Comparison of ENCODE assay signal across 9 cellular contexts in the genomic region with DNA sequence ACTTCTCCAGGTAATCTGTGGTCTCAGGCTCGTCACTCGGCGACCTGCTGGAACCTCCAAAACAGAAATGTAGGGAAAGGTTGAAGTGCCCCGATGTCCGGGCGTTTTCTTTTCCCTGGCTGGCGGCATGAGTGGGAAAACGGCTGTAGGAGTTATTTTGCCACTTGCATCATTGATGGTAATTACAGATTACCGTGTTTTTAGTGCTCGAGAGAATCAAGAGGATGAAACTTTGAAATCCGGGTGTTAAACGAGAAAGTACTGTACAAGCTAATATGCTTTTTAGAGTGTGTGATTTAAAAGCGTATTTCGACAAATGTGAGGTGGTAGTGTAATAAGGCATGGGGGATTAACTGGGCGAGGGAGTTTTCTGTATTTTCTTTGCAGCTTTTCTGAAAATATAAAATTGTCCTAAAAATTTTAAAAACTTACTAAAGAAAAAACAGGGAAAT. TPM values are rescaled to one million over a fixed set of nuclear protein-coding genes. Genes with fewer than 3 reads are reported as not detected.
A peak's percentile ranks its signal among the peaks of the same experiment; 100 is the strongest.
DNase-seq lines count a peak whose midpoint lies in the region; ATAC-seq and TF ChIP-seq lines count a peak whose summit lies in the region.
"Had no signal": no experiment of that assay in that cellular context is flagged by ENCODE, and none has a peak within 500 bp of the region (broad histone marks: within the 10 kb centered on the region; RNA-seq: fewer than 3 reads in every experiment).

No MANE protein-coding gene starts in this region.

- peaks cover 0 to 15% (median 3%) of the 10 kb centered on the region in 12 donors for H3K4me1 ChIP-seq in heart left ventricle
- H3K4me1 ChIP-seq in body of pancreas, result peaks cover 24% of the 10 kb centered on the region
- H3K4me1 ChIP-seq in upper lobe of right lung, result peaks cover 4% of the 10 kb centered on the region

- WGBS in heart left ventricle, 4 donors, result 27 to 32% (median 29%) methylated on average over 15 of the region's 15 CpGs
- WGBS in body of pancreas, 2 donors, result 19 to 28% methylated on average over 12 to 15 of the region's 15 CpGs

- H3K36me3 ChIP-seq in heart left ventricle (no peaks in the 10 kb centered on the region), body of pancreas (replicated peaks in 1 of 2; ENCODE audit: insufficient read depth in 1 of 2, low read depth in 2 of 2) (no peaks in the 10 kb centered on the region), upper lobe of right lung (no peaks in the 10 kb centered on the region)

- H3K4me3 ChIP-seq in heart left ventricle (peak overlapping the region; percentile 60 to 97 (median 78)), body of pancreas (peak overlapping the region; percentile 28 to 80), upper lobe of right lung (peak overlapping the region; percentile 66)

- TF ChIP-seq POLR2A in heart left ventricle (IDR thresholded peaks at IDR 0.05) (no peak), body of pancreas (IDR thresholded peaks at IDR 0.05) (no peak)

- ATAC-seq in heart left ventricle, result no peak
- no peak for ATAC-seq in body of pancreas
- ATAC-seq in memory B cell (ENCODE audit: low read depth), result no peak
- ATAC-seq in upper lobe of right lung, result no peak
- ATAC-seq in GM18498 (IDR thresholded peaks at IDR 0.05; ENCODE audit: unreplicated experiment), result no peak
- no peak for ATAC-seq in sciatic nerve

- H3K27me3 Mint-ChIP-seq in memory B cell, result peaks cover 15% of the 10 kb centered on the region

- peak overlapping the region; percentile 71 for H3K4me3 Mint-ChIP-seq in memory B cell

- no peaks in the 10 kb centered on the region for H3K9me3 Mint-ChIP-seq in memory B cell

- TF ChIP-seq CTCF in heart left ventricle (IDR thresholded peaks at IDR 0.05) (no peak), body of pancreas (IDR thresholded peaks at IDR 0.05) (no peak), upper lobe of right lung (IDR thresholded peaks at IDR 0.05) (no peak)

- intact Hi-C loops in heart left ventricle (cut with DNase I) (loop anchor here in 4 of 10 donors (5.0 to 10.0 kb wide), 4 partner anchors 108 to 140 kb away; a partner anchor contains a TSS), cardiac septum (cut with DNase I) (no loop called here), body of pancreas (cut with DNase I) (no loop called here), upper lobe of right lung (cut with DNase I) (no loop called here), sciatic nerve (cut with DNase I) (no loop called here)

- H3K36me3 Mint-ChIP-seq in memory B cell, result no peaks in the 10 kb centered on the region

- no peaks in the 10 kb centered on the region for H3K9me3 ChIP-seq in heart left ventricle
- H3K9me3 ChIP-seq in body of pancreas, result no peaks in the 10 kb centered on the region
- no peaks in the 10 kb centered on the region for H3K9me3 ChIP-seq in upper lobe of right lung

- H3K27ac ChIP-seq in heart left ventricle (peak overlapping the region in 1 of 12 donors; percentile 65), body of pancreas (peak overlapping the region; percentile 27 to 82 (median 68)), upper lobe of right lung (no peak overlapping the region)

- peaks cover 6% of the 10 kb centered on the region for H3K4me1 Mint-ChIP-seq in memory B cell

- DNase-seq in heart left ventricle (no peak), cardiac septum (ENCODE audit: low spot score) (no peak), body of pancreas (peak in 1 of 4 donors; percentile 36), memory B cell (ENCODE audit: low spot score in 2 of 2) (no peak), upper lobe of right lung (no peak), sciatic nerve (ENCODE audit: low spot score) (no peak)
- no peak for DNase-seq in activated CD4-positive, CD25-positive, alpha-beta regulatory T cell treated with anti-CD3 and anti-CD28 coated beads, Interleukin-2, amount 50 U/mL, for 72 hours
- DNase-seq: NCI-H1105 had no signal

- H3K27me3 ChIP-seq in heart left ventricle, result peaks cover 0 to 21% (median 0%) of the 10 kb centered on the region in 9 donors
- H3K27me3 ChIP-seq in body of pancreas, result no peaks in the 10 kb centered on the region
- peaks cover 3% of the 10 kb centered on the region for H3K27me3 ChIP-seq in upper lobe of right lung

- H3K27ac Mint-ChIP-seq in memory B cell, result no peak overlapping the region

RNA-seq across cellular contexts. Expression of a gene that starts 0.8 kb away (rescaled TPM):
- total RNA-seq in heart left ventricle, result 1 to 10 TPM in 6 of 9 donors, under 1 TPM in 3; 0.79 to 2.8 (median 1.1) TPM
- under 1 TPM; 0.50 to 0.57 TPM for polyA plus RNA-seq in heart left ventricle
- total RNA-seq in cardiac septum, result 1.1 TPM
- 1 to 10 TPM; 2.0 to 4.2 TPM for total RNA-seq in body of pancreas
- 2.7 TPM for total RNA-seq in upper lobe of right lung
- total RNA-seq in sciatic nerve, result 1.5 TPM
